ENCODE assay signal across 1 cellular context in genomic region chr12:19430988-19431387, GRCh38.
TF ChIP-seq lines count a peak whose summit lies in the region.

No MANE protein-coding gene starts in this region.

TF ChIP-seq in SK-N-SH treated with all-trans-retinoic acid at 6 μM for 48 hours, 23 proteins besides CTCF, POLR2A, EP300 and RAD21 (continued from another document):
- TF ChIP-seq, protein P1, sequence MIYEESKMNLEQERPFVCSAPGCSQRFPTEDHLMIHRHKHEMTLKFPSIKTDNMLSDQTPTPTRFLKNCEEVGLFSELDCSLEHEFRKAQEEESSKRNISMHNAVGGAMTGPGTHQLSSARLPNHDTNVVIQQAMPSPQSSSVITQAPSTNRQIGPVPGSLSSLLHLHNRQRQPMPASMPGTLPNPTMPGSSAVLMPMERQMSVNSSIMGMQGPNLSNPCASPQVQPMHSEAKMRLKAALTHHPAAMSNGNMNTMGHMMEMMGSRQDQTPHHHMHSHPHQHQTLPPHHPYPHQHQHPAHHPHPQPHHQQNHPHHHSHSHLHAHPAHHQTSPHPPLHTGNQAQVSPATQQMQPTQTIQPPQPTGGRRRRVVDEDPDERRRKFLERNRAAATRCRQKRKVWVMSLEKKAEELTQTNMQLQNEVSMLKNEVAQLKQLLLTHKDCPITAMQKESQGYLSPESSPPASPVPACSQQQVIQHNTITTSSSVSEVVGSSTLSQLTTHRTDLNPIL (CRISPR knock-in tag; IDR thresholded peaks at IDR 0.05; ENCODE audit: low read depth): no peak
- TF ChIP-seq ZNF70 (CRISPR knock-in tag; IDR thresholded peaks at IDR 0.05) (no peak), SNAI2 (CRISPR knock-in tag; IDR thresholded peaks at IDR 0.05) (no peak), ZNF565 (CRISPR knock-in tag; conservative IDR thresholded peaks at IDR 0.05; ENCODE audit: low read depth) (no peak), RARB (CRISPR knock-in tag; IDR thresholded peaks at IDR 0.05) (no peak), POU6F1 (CRISPR knock-in tag; IDR thresholded peaks at IDR 0.05; ENCODE audit: borderline replicate concordance, low read depth) (no peak), TCF4 (CRISPR knock-in tag; IDR thresholded peaks at IDR 0.05; ENCODE audit: borderline replicate concordance) (no peak), ESRRG (CRISPR knock-in tag; IDR thresholded peaks at IDR 0.05) (no peak), CSRNP3 (CRISPR knock-in tag; IDR thresholded peaks at IDR 0.05) (no peak), ZFP30 (CRISPR knock-in tag; IDR thresholded peaks at IDR 0.05) (no peak), GLIS3 (CRISPR knock-in tag; IDR thresholded peaks at IDR 0.05) (no peak)
- TF ChIP-seq, protein P2, sequence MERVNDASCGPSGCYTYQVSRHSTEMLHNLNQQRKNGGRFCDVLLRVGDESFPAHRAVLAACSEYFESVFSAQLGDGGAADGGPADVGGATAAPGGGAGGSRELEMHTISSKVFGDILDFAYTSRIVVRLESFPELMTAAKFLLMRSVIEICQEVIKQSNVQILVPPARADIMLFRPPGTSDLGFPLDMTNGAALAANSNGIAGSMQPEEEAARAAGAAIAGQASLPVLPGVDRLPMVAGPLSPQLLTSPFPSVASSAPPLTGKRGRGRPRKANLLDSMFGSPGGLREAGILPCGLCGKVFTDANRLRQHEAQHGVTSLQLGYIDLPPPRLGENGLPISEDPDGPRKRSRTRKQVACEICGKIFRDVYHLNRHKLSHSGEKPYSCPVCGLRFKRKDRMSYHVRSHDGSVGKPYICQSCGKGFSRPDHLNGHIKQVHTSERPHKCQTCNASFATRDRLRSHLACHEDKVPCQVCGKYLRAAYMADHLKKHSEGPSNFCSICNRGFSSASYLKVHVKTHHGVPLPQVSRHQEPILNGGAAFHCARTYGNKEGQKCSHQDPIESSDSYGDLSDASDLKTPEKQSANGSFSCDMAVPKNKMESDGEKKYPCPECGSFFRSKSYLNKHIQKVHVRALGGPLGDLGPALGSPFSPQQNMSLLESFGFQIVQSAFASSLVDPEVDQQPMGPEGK (CRISPR knock-in tag; IDR thresholded peaks at IDR 0.05; ENCODE audit: borderline replicate concordance): no peak
TF ChIP-seq in SK-N-SH treated with all-trans-retinoic acid at 6 μM for 48 hours: peak in this region for 0.
